Comparison of ENCODE assay signal across 1 cellular context in the genomic region with DNA sequence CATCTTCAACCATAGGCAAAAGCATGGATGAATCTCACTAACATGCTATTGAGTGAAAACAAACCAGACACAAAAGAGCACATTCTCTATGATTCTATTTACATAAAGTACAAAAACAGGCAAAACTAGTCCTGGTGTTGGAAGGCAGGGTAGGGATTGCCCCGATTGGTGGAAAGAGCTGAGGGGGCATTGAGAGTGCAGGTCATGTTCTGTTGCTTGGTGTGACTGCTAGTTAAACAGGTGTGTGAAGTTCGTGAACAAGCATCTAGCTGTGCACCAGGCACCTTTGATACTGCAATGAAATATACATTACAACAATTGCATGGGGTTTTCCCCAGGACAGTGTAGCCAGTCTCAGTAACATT.
A peak's percentile ranks its signal among the peaks of the same experiment; 100 is the strongest.
TF ChIP-seq lines count a peak whose summit lies in the region.

No MANE protein-coding gene starts in this region.

TF ChIP-seq in HepG2, 621 proteins besides CTCF, POLR2A, EP300 and RAD21:
- TF ChIP-seq, protein P1, sequence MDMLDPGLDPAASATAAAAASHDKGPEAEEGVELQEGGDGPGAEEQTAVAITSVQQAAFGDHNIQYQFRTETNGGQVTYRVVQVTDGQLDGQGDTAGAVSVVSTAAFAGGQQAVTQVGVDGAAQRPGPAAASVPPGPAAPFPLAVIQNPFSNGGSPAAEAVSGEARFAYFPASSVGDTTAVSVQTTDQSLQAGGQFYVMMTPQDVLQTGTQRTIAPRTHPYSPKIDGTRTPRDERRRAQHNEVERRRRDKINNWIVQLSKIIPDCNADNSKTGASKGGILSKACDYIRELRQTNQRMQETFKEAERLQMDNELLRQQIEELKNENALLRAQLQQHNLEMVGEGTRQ (IDR thresholded peaks at IDR 0.05; ENCODE audit: low read depth, low read length), result no peak
- TF ChIP-seq, protein P1 (CRISPR knock-in tag; IDR thresholded peaks at IDR 0.05; ENCODE audit: borderline replicate concordance), result no peak
- peak; percentile 35; the same call in 1 of the 2 replicates for TF ChIP-seq DMAP1 (CRISPR knock-in tag; IDR thresholded peaks at IDR 0.05)
- TF ChIP-seq MTA1 (CRISPR knock-in tag; IDR thresholded peaks at IDR 0.05; ENCODE audit: borderline replicate concordance), result no peak
- 0 out of 2 replicates have a peak, but pooled peaks have one; percentile 28 for TF ChIP-seq ZC3H4 (CRISPR knock-in tag; IDR thresholded peaks at IDR 0.05; ENCODE audit: borderline replicate concordance)
- TF ChIP-seq GFI1 (CRISPR knock-in tag; IDR thresholded peaks at IDR 0.05; ENCODE audit: borderline replicate concordance), result 0 out of 2 replicates have a peak, but pooled peaks have one; percentile 4
- peak; percentile 30; the same call in 1 of the 2 replicates for TF ChIP-seq POLR2AphosphoS5 (IDR thresholded peaks at IDR 0.05; ENCODE audit: low read depth, low read length)
- TF ChIP-seq, protein P2, sequence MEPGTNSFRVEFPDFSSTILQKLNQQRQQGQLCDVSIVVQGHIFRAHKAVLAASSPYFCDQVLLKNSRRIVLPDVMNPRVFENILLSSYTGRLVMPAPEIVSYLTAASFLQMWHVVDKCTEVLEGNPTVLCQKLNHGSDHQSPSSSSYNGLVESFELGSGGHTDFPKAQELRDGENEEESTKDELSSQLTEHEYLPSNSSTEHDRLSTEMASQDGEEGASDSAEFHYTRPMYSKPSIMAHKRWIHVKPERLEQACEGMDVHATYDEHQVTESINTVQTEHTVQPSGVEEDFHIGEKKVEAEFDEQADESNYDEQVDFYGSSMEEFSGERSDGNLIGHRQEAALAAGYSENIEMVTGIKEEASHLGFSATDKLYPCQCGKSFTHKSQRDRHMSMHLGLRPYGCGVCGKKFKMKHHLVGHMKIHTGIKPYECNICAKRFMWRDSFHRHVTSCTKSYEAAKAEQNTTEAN (CRISPR knock-in tag; conservative IDR thresholded peaks at IDR 0.05), result 0 out of 2 replicates have a peak, but pooled peaks have one; percentile 21
- TF ChIP-seq RAD51 (IDR thresholded peaks at IDR 0.05; ENCODE audit: borderline replicate concordance), result no peak
